13 cellular contexts compared by ENCODE assay signal in the genomic region with DNA sequence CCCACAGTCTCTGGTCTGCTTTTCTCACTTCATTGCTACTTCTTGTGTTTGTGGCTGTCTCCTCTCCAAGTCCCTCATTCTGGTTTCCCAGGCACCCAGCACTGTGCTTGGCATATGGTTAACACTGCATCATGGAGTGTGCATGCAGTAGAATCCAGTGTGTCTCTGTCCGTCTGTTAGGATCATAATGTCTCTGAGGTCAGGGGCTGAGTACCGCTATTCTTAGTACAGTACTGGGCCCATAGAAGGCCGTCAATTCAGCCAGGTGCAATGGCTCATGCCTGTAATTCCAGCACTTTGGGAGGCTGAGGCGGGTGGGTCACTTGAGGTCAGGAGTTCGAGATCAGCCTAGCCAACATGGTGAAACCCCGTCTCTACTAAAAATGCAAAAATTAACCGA. TPM values are rescaled to one million over a fixed set of nuclear protein-coding genes. Genes with fewer than 3 reads are reported as not detected.
"Had no signal": no experiment of that assay in that cellular context is flagged by ENCODE, and none has a peak within 500 bp of the region (broad histone marks: within the 10 kb centered on the region; RNA-seq: fewer than 3 reads in every experiment).

No MANE protein-coding gene starts in this region.

RNA-seq across cellular contexts. Expression of gene FSD2, which starts 39.7 kb away (rescaled TPM):
- total RNA-seq: naive thymus-derived CD8-positive, alpha-beta T cell; natural killer cell treated with Interleukin-12 subunit alpha and Interleukin-12 subunit beta and Interleukin-15 and Interleukin-18, amount 100 ng/mL, for 72 hours; neural crest cell; osteoblast; progenitor cell of endocrine pancreas; pulmonary artery endothelial cell; sciatic nerve; smooth muscle cell; spleen; transverse colon; upper lobe of right lung; uterus had no signal
- polyA plus RNA-seq: smooth muscle cell, urinary bladder had no signal

RNA-seq across cellular contexts. Expression of gene AP3B2, which starts 56.5 kb away (rescaled TPM):
- total RNA-seq: pulmonary artery endothelial cell had no signal
